Comparison of ENCODE assay signal across 11 cellular contexts in the genomic region with DNA sequence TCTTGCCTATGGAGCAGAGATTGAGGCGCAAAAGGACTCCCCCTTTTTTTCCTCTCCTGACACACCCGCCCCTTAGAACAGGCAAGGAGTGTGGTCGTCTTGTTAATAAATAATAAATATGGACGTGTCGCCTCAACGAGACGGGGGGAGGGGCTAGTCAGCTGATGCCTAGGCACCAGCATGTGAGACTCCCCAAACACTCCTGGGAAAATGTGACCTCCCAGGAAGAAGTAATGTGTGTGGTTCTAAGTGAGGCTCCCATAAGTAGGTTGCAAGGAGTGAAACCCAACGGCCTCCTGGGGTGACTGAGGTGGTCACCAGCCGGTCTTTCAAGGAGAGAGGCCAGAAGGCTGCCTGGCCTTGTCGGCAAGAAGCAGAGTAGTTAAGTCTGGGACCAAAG. TPM values are rescaled to one million over a fixed set of nuclear protein-coding genes. Genes with fewer than 3 reads are reported as not detected.
A peak's percentile ranks its signal among the peaks of the same experiment; 100 is the strongest.
DNase-seq lines count a peak whose midpoint lies in the region; ATAC-seq and TF ChIP-seq lines count a peak whose summit lies in the region.
"Had no signal": no experiment of that assay in that cellular context is flagged by ENCODE, and none has a peak within 500 bp of the region (broad histone marks: within the 10 kb centered on the region; RNA-seq: fewer than 3 reads in every experiment).

No MANE protein-coding gene starts in this region.

- H3K4me2 ChIP-seq in PC-9 (peak overlapping the region; percentile 91), hepatocyte (peak overlapping the region; percentile 83), skeletal muscle satellite cell (ENCODE audit: low read length) (peak overlapping the region; percentile 77)

- no peak overlapping the region for H3K9ac ChIP-seq in skeletal muscle satellite cell (ENCODE audit: low read depth, low read length)

- no TSS peak for BruUV-seq in PC-9 (replicated peaks; lab: Mats Ljungman, UMichigan)

- intact Hi-C loops in PC-9 (cut with micrococcal nuclease; ENCODE audit: unreplicated experiment) = no loop called here

- H3K27me3 ChIP-seq in PC-9 (ENCODE audit: insufficient read depth, low read depth) = no peaks in the 10 kb centered on the region
- H3K27me3 ChIP-seq in hepatocyte = peaks cover 5% of the 10 kb centered on the region
- H3K27me3 ChIP-seq in skeletal muscle satellite cell (ENCODE audit: control insufficient read depth, insufficient read depth, low read length) = peaks cover 24% of the 10 kb centered on the region
- H3K27me3 ChIP-seq: brain microvascular endothelial cell had no signal

- H3K27ac ChIP-seq in PC-9 (no peak overlapping the region), hepatocyte (peak overlapping the region; percentile 44)
- H3K27ac ChIP-seq: brain microvascular endothelial cell had no signal

- peaks cover 12% of the 10 kb centered on the region for H3K4me1 ChIP-seq in PC-9 (replicated peaks; ENCODE audit: insufficient read depth)
- H3K4me1 ChIP-seq in hepatocyte (ENCODE audit: insufficient read depth) = no peaks in the 10 kb centered on the region
- H3K4me1 ChIP-seq in skeletal muscle satellite cell (ENCODE audit: control insufficient read depth, insufficient read depth, low read length) = peaks cover 5% of the 10 kb centered on the region

- H3K79me2 ChIP-seq in PC-9 (ENCODE audit: low read depth) (no peaks in the 10 kb centered on the region), hepatocyte (no peaks in the 10 kb centered on the region)

- TF ChIP-seq CTCF in PC-9 (conservative IDR thresholded peaks at IDR 0.05) (no peak), hepatocyte (IDR thresholded peaks at IDR 0.05; ENCODE audit: poor library complexity) (no peak), omental fat pad (IDR thresholded peaks at IDR 0.05) (no peak)

- H3K36me3 ChIP-seq in PC-9 (ENCODE audit: low read depth) (no peaks in the 10 kb centered on the region), hepatocyte (replicated peaks; ENCODE audit: insufficient read depth, low read depth) (no peaks in the 10 kb centered on the region), skeletal muscle satellite cell (ENCODE audit: insufficient read depth, low read length) (no peaks in the 10 kb centered on the region)
- H3K36me3 ChIP-seq: brain microvascular endothelial cell had no signal

- CTCF ChIA-PET in PC-9 (lab: Charles Lee) = interaction anchor here (2.1 kb wide), 1 partner anchor 20 kb away, joined by 7 read pairs; no protein-coding TSS in a partner anchor

- no peak for ATAC-seq in omental fat pad (ENCODE audit: low FRiP score)

- no peaks in the 10 kb centered on the region for H4K20me1 ChIP-seq in PC-9 (ENCODE audit: insufficient read depth)
- H4K20me1 ChIP-seq in hepatocyte (ENCODE audit: insufficient read depth, poor library complexity, severe bottlenecking) = no peaks in the 10 kb centered on the region

- POLR2A ChIA-PET in PC-9 (lab: Charles Lee; ENCODE audit: unreplicated experiment) = no interaction called here

- DNase-seq in NCI-H2227 (lab: John Stamatoyannopoulos, UW; ENCODE audit: unreplicated experiment) (peak; percentile 52), NCI-H2227 treated with DMSO at 0.1 percent for 48 hours (lab: John Stamatoyannopoulos, UW) (no peak), PC-9 (no peak), hepatocyte (ENCODE audit: low spot score) (peak; percentile 32), omental fat pad (ENCODE audit: low spot score) (no peak)
- DNase-seq in NK-92 treated with Interleukin-12 subunit alpha and Interleukin-12 subunit beta, amount 100 ng/mL, for 24 hours (lab: John Stamatoyannopoulos, UW) = no peak
- DNase-seq in activated naive CD8-positive, alpha-beta T cell treated with anti-CD3 and anti-CD28 coated beads for 36 hours = no peak
- DNase-seq: activated T-cell treated with anti-CD3 and anti-CD28 coated beads, Interleukin-2, amount 50 U/mL, for 24 hours; brain microvascular endothelial cell had no signal

- H3K27me3 Mint-ChIP-seq in activated naive CD8-positive, alpha-beta T cell treated with anti-CD3 and anti-CD28 coated beads for 36 hours = peaks cover 82% of the 10 kb centered on the region

- H3F3A ChIP-seq in PC-9 (ENCODE audit: insufficient read depth, low read depth) = no peaks in the 10 kb centered on the region

- WGBS in hepatocyte (ENCODE audit: low lambda C conversion rate, missing lambda C conversion rate) = 39% methylated on average over 10 of the region's 10 CpGs

- H3K9me2 ChIP-seq in PC-9 (ENCODE audit: insufficient read depth) (no peaks in the 10 kb centered on the region), hepatocyte (replicated peaks; ENCODE audit: insufficient read depth) (no peaks in the 10 kb centered on the region)

- H3K36me3 Mint-ChIP-seq in activated naive CD8-positive, alpha-beta T cell treated with anti-CD3 and anti-CD28 coated beads for 36 hours = no peaks in the 10 kb centered on the region

- H2AFZ ChIP-seq in PC-9 (peak overlapping the region; percentile 84), hepatocyte (peak overlapping the region; percentile 64)

- H3K4me1 Mint-ChIP-seq in activated naive CD8-positive, alpha-beta T cell treated with anti-CD3 and anti-CD28 coated beads for 36 hours = no peaks in the 10 kb centered on the region

- H3K4me3 ChIP-seq in PC-9 (peak overlapping the region; percentile 81), hepatocyte (no peak overlapping the region), skeletal muscle satellite cell (ENCODE audit: low read length) (no peak overlapping the region)

- no peak overlapping the region for H3K4me3 Mint-ChIP-seq in activated naive CD8-positive, alpha-beta T cell treated with anti-CD3 and anti-CD28 coated beads for 36 hours

- no peaks in the 10 kb centered on the region for H3K9me3 Mint-ChIP-seq in activated naive CD8-positive, alpha-beta T cell treated with anti-CD3 and anti-CD28 coated beads for 36 hours
- H3K9me3 Mint-ChIP-seq: activated T-cell treated with anti-CD3 and anti-CD28 coated beads, Interleukin-2, amount 50 U/mL, for 24 hours had no signal

- H3K9me3 ChIP-seq in PC-9 (ENCODE audit: insufficient read depth, low read depth) = no peaks in the 10 kb centered on the region
- H3K9me3 ChIP-seq in hepatocyte (ENCODE audit: low read depth) = no peaks in the 10 kb centered on the region
- H3K9me3 ChIP-seq in skeletal muscle satellite cell (replicated peaks; ENCODE audit: low read length) = no peaks in the 10 kb centered on the region

- H3K27ac Mint-ChIP-seq in activated naive CD8-positive, alpha-beta T cell treated with anti-CD3 and anti-CD28 coated beads for 36 hours = no peak overlapping the region
- H3K27ac Mint-ChIP-seq: activated T-cell treated with anti-CD3 and anti-CD28 coated beads, Interleukin-2, amount 50 U/mL, for 24 hours had no signal

RNA-seq across cellular contexts. Expression of a gene that starts 1.1 kb away (rescaled TPM):
- 3.3 and 4.2 TPM in 2 replicates for total RNA-seq in PC-9 (2021)
- total RNA-seq in hepatocyte = 5.3 and 8.9 TPM in 2 replicates
- 6.5 and 8.3 TPM in 2 replicates for polyA plus RNA-seq in hepatocyte
- total RNA-seq in skeletal muscle satellite cell (2012; rRNA removed) = 0.66 and 0.76 TPM in 2 replicates
- total RNA-seq in activated naive CD8-positive, alpha-beta T cell treated with anti-CD3 and anti-CD28 coated beads for 36 hours = not detected
- total RNA-seq in omental fat pad = 1 to 10 TPM in 1 of 4 donors, under 1 TPM in 3; 0.16 to 1.7 (median 0.56) TPM
- total RNA-seq: OCI-LY7 had no signal

RNA-seq across cellular contexts. Expression of a gene that starts 43.4 kb away (rescaled TPM):
- total RNA-seq in PC-9 (2021) (10.9 and 14.4 TPM in 2 replicates), hepatocyte (5.7 and 5.9 TPM in 2 replicates), omental fat pad (1 to 10 TPM; 1.2 to 4.5 (median 4.0) TPM)
- 4.7 and 8.2 TPM in 2 replicates for polyA plus RNA-seq in hepatocyte
- 4.6 and 8.6 TPM in 2 replicates for total RNA-seq in skeletal muscle satellite cell (2012; rRNA removed)
- total RNA-seq in activated naive CD8-positive, alpha-beta T cell treated with anti-CD3 and anti-CD28 coated beads for 36 hours = 10 to 100 TPM; 21.0 to 23.8 TPM

Comparison
In these comparisons a context has a peak if more than half of its experiments do, and no peak if none do; other contexts are left out.
1. DNase-seq: peak in NCI-H2227 (single experiment) and hepatocyte (single experiment); none in NCI-H2227 treated with DMSO at 0.1 percent for 48 hours (single experiment), PC-9 (0 of 2), NK-92 treated with Interleukin-12 subunit alpha and Interleukin-12 subunit beta, amount 100 ng/mL, for 24 hours (single experiment), activated naive CD8-positive, alpha-beta T cell treated with anti-CD3 and anti-CD28 coated beads for 36 hours (single experiment) and omental fat pad (single experiment).
2. Peak in every context shown above with its lines, with median percentiles within 50 percentile points of each other: H3K4me2 ChIP-seq.